In the genomic region with DNA sequence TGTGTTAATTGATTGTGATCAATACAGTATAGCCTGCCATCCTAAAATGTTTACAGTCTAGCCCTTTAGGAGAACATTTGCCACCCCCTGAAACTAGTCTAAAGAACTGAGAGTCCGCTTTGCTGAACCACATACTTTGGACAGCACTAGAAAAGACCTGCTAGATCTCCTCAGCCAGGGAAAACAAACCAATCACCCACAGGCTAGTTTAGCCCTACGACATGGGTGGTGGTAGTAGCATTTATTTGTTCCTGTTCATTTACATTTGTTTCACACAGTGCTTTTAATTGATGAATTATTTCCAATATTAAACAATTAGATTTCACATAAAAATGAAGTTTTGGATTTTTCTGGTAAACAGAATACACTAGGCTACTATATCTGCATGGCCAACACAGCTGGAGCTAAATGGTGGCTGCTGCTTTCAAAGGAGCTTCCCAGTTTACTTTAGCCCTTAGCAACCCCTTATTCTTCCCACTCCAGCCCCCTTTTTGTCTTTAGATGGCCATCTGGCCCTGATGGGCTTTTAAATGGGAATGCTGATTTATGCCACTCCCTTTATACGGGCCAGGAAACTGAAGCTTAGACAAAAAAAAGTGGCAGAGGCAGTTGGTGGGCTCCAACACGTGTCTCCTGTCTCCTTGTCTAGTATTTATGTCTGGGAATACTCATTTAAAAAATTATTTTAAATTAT, we compare ENCODE assay signal across 16 cellular contexts.
A peak's percentile ranks its signal among the peaks of the same experiment; 100 is the strongest.
DNase-seq lines count a peak whose midpoint lies in the region; ATAC-seq and TF ChIP-seq lines count a peak whose summit lies in the region.
"Had no signal": no experiment of that assay in that cellular context is flagged by ENCODE, and none has a peak within 500 bp of the region (broad histone marks: within the 10 kb centered on the region; RNA-seq: fewer than 3 reads in every experiment).

No MANE protein-coding gene starts in this region.

- H3K27me3 ChIP-seq in ACC112 (ENCODE audit: insufficient read depth, low read length) (no peaks in the 10 kb centered on the region), liver (ENCODE audit: control insufficient read depth in 4 of 4, insufficient read depth in 4 of 4, low read length in 3 of 4) (no peaks in the 10 kb centered on the region)

- ATAC-seq in WTC11 (peak; percentile 57), GM19467 (IDR thresholded peaks at IDR 0.05; ENCODE audit: unreplicated experiment) (no peak)

- no peak for TF ChIP-seq RAD21 in liver (IDR thresholded peaks at IDR 0.05)

- whole genome bisulfite sequencing in liver, result 57% methylated on average over 4 of the region's 4 CpGs

- no peaks in the 10 kb centered on the region for H3K9me3 Mint-ChIP-seq in WTC11
- H3K9me3 Mint-ChIP-seq: dendritic cell treated with granulocyte-macrophage colony-stimulating factor and Interleukin-4, amounts not matched to agents 40 ng/mL and 50 ng/mL, for 4 days had no signal

- TF ChIP-seq CTCF in HEK293 (tag by site-specific recombination; IDR thresholded peaks at IDR 0.05) (no peak), WTC11 (IDR thresholded peaks at IDR 0.05) (no peak), liver (IDR thresholded peaks at IDR 0.05; ENCODE audit: low read depth, low read length, missing input control) (no peak), GM10266 (IDR thresholded peaks at IDR 0.05; ENCODE audit: control insufficient read depth, insufficient read depth, low read depth, missing control alignments) (no peak)

- DNase-seq in WTC11 (ENCODE audit: low spot score), result no peak
- no peak for DNase-seq in KBM-7
- no peak for DNase-seq in activated CD4-positive, CD25-positive, alpha-beta regulatory T cell treated with anti-CD3 and anti-CD28 coated beads, Interleukin-2, amount 50 U/mL, for 72 hours
- DNase-seq in GM10266 (ENCODE audit: extremely low spot score), result no peak
- DNase-seq: activated CD4-positive, CD25-positive, alpha-beta regulatory T cell; DMS79 treated with DMSO at 0.1 percent for 48 hours; NCI-H226; occipital lobe; OCI-M1; stimulated activated naive CD4-positive, alpha-beta T cell had no signal

- H3K36me3 ChIP-seq in ACC112 (ENCODE audit: insufficient read depth, low read length) (no peaks in the 10 kb centered on the region), HEK293 (ENCODE audit: control insufficient read depth in 2 of 2, insufficient read depth in 1 of 2, low read length in 2 of 2) (no peaks in the 10 kb centered on the region), liver (ENCODE audit: control insufficient read depth in 4 of 4, insufficient read depth in 3 of 4, low read depth in 1 of 4, low read length in 3 of 4) (peaks cover 0 to 9% (median 1%) of the 10 kb centered on the region in 4 donors)

- H3K4me3 ChIP-seq in ACC112 (ENCODE audit: low read depth, low read length) (no peak overlapping the region), HEK293 (ENCODE audit: low read depth, low read length) (no peak overlapping the region), liver (ENCODE audit: low read depth in 1 of 3, low read length in 3 of 3) (no peak overlapping the region)

- H3K79me2 ChIP-seq in ACC112 (ENCODE audit: control insufficient read depth, insufficient read depth, low read length, unreplicated experiment), result no peaks in the 10 kb centered on the region

- H3K27me3 Mint-ChIP-seq in WTC11 (ENCODE audit: low read depth), result no peaks in the 10 kb centered on the region
- H3K27me3 Mint-ChIP-seq: dendritic cell treated with granulocyte-macrophage colony-stimulating factor and Interleukin-4, amounts not matched to agents 40 ng/mL and 50 ng/mL, for 4 days had no signal

- in situ Hi-C loops in KBM-7 (cut with MboI; ENCODE audit: low pct_unique_long_range_greater_than_20kb, low sequenced_read_pairs), result no loop called here

- H3K4me3 Mint-ChIP-seq in WTC11, result no peak overlapping the region
- H3K4me3 Mint-ChIP-seq: B cell; dendritic cell treated with granulocyte-macrophage colony-stimulating factor and Interleukin-4, amounts not matched to agents 40 ng/mL and 50 ng/mL, for 4 days had no signal

- H3K9me3 ChIP-seq in HEK293 (ENCODE audit: control insufficient read depth, insufficient read depth, low read depth, low read length) (no peaks in the 10 kb centered on the region), liver (ENCODE audit: control insufficient read depth in 4 of 4, low read length in 3 of 4) (no peaks in the 10 kb centered on the region)

- H3K4me1 Mint-ChIP-seq in WTC11, result peaks cover 46% of the 10 kb centered on the region
- H3K4me1 Mint-ChIP-seq: B cell had no signal

- H2AFZ ChIP-seq in ACC112 (ENCODE audit: low read length, unreplicated experiment), result peak overlapping the region; percentile 29

- POLR2A ChIA-PET in HEK293 (lab: Yijun Ruan, JAX) (no interaction called here), WTC11 (lab: Charles Lee) (no interaction called here)

- CTCF ChIA-PET in HEK293 (lab: Yijun Ruan, JAX) (interaction anchor here (0.9 to 1.9 kb wide), 3 partner anchors 13 to 218 kb away, joined by 3 to 8 read pairs (median 5); no protein-coding TSS in a partner anchor), WTC11 (lab: Charles Lee) (interaction anchor here (0.6 to 2.2 kb wide), 3 partner anchors 13 to 142 kb away, joined by 4 to 9 read pairs (median 4); no protein-coding TSS in a partner anchor)

- peak overlapping the region; percentile 76; the same call in 1 of the 2 replicates for H3K27ac ChIP-seq in ACC112 (ENCODE audit: low read depth, low read length)
- no peak overlapping the region for H3K27ac ChIP-seq in HEK293 (ENCODE audit: extremely low read depth, low read depth, low read length)
- peak overlapping the region; percentile 44 to 64 for H3K27ac ChIP-seq in liver (ENCODE audit: low read depth in 1 of 2, low read length in 2 of 2)

- H3K4me1 ChIP-seq in ACC112 (ENCODE audit: control insufficient read depth, insufficient read depth, low read length, unreplicated experiment) (peaks cover 44% of the 10 kb centered on the region), HEK293 (ENCODE audit: control insufficient read depth, insufficient read depth, low read length) (peaks cover 35% of the 10 kb centered on the region), liver (ENCODE audit: control insufficient read depth in 4 of 4, insufficient read depth in 4 of 4, low read length in 3 of 4) (peaks cover 9 to 37% (median 32%) of the 10 kb centered on the region in 4 donors)

- no peaks in the 10 kb centered on the region for H3K36me3 Mint-ChIP-seq in WTC11

- H3K27ac Mint-ChIP-seq in WTC11, result peak overlapping the region; percentile 83; the same call in 1 of the 2 replicates
- H3K27ac Mint-ChIP-seq: B cell; dendritic cell treated with granulocyte-macrophage colony-stimulating factor and Interleukin-4, amounts not matched to agents 40 ng/mL and 50 ng/mL, for 4 days had no signal

- H3K9ac ChIP-seq in liver (ENCODE audit: low read depth in 1 of 2, low read length in 2 of 2), result no peak overlapping the region

TF ChIP-seq in HEK293, 187 proteins besides CTCF, POLR2A, EP300 and RAD21 (continues in another document):
- TF ChIP-seq ZNF140 (tag by site-specific recombination; IDR thresholded peaks at IDR 0.05) (no peak), SP2 (tag by site-specific recombination; IDR thresholded peaks at IDR 0.05) (no peak), ZNF623 (tag by site-specific recombination; IDR thresholded peaks at IDR 0.05) (no peak)

TF ChIP-seq in WTC11, 78 proteins besides CTCF, POLR2A, EP300 and RAD21:
- TF ChIP-seq, protein P1, sequence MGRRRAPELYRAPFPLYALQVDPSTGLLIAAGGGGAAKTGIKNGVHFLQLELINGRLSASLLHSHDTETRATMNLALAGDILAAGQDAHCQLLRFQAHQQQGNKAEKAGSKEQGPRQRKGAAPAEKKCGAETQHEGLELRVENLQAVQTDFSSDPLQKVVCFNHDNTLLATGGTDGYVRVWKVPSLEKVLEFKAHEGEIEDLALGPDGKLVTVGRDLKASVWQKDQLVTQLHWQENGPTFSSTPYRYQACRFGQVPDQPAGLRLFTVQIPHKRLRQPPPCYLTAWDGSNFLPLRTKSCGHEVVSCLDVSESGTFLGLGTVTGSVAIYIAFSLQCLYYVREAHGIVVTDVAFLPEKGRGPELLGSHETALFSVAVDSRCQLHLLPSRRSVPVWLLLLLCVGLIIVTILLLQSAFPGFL (CRISPR knock-in tag; IDR thresholded peaks at IDR 0.05; ENCODE audit: borderline replicate concordance), result no peak
- TF ChIP-seq FOXK1 (CRISPR knock-in tag; IDR thresholded peaks at IDR 0.05) (no peak), TCF7 (CRISPR knock-in tag; IDR thresholded peaks at IDR 0.05; ENCODE audit: low read depth) (no peak)

TF ChIP-seq in liver, 16 proteins besides CTCF, POLR2A, EP300 and RAD21:
- TF ChIP-seq YY1 (IDR thresholded peaks at IDR 0.05), result no peak
- peak; percentile 22 to 49 for TF ChIP-seq HNF4A (conservative IDR thresholded peaks at IDR 0.05)
- TF ChIP-seq, protein P2, sequence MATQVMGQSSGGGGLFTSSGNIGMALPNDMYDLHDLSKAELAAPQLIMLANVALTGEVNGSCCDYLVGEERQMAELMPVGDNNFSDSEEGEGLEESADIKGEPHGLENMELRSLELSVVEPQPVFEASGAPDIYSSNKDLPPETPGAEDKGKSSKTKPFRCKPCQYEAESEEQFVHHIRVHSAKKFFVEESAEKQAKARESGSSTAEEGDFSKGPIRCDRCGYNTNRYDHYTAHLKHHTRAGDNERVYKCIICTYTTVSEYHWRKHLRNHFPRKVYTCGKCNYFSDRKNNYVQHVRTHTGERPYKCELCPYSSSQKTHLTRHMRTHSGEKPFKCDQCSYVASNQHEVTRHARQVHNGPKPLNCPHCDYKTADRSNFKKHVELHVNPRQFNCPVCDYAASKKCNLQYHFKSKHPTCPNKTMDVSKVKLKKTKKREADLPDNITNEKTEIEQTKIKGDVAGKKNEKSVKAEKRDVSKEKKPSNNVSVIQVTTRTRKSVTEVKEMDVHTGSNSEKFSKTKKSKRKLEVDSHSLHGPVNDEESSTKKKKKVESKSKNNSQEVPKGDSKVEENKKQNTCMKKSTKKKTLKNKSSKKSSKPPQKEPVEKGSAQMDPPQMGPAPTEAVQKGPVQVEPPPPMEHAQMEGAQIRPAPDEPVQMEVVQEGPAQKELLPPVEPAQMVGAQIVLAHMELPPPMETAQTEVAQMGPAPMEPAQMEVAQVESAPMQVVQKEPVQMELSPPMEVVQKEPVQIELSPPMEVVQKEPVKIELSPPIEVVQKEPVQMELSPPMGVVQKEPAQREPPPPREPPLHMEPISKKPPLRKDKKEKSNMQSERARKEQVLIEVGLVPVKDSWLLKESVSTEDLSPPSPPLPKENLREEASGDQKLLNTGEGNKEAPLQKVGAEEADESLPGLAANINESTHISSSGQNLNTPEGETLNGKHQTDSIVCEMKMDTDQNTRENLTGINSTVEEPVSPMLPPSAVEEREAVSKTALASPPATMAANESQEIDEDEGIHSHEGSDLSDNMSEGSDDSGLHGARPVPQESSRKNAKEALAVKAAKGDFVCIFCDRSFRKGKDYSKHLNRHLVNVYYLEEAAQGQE (IDR thresholded peaks at IDR 0.05), result peak; percentile 92
TF ChIP-seq in liver: peak in this region for 2.
